Comparison of ENCODE assay signal across 11 cellular contexts in the genomic region with DNA sequence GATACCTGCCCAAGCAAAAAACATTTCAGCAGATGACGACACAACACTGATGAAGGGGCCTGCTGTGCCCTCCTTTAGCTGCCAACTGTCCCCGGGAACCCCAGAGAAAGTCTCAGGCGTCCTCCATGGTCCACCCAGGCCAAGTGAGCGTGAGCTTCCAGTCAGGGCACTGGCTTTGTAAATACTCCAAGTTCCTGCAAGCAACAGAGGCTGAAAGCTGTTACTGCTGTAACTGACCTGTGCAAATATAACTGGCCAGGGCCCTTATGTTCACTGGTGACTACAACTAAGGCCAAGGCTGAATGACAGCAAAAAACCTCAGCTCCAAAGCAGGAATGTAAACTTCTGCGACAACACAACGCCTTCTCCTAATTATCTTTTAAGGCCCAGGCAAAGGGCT. TPM values are rescaled to one million over a fixed set of nuclear protein-coding genes. Genes with fewer than 3 reads are reported as not detected.
DNase-seq lines count a peak whose midpoint lies in the region; ATAC-seq and TF ChIP-seq lines count a peak whose summit lies in the region.
"Had no signal": no experiment of that assay in that cellular context is flagged by ENCODE, and none has a peak within 500 bp of the region (broad histone marks: within the 10 kb centered on the region; RNA-seq: fewer than 3 reads in every experiment).

No MANE protein-coding gene starts in this region.

- intact Hi-C loops in CD8-positive, alpha-beta T cell (cut with DNase I, micrococcal nuclease), result no loop called here
- intact Hi-C loops in testis (cut with DNase I; ENCODE audit: low total_unique reads), result no loop called here

- no peak for TF ChIP-seq CTCF in CD8-positive, alpha-beta T cell (IDR thresholded peaks at IDR 0.05)
- TF ChIP-seq CTCF in progenitor cell of endocrine pancreas (IDR thresholded peaks at IDR 0.05; ENCODE audit: unreplicated experiment) (no peak), testis (IDR thresholded peaks at IDR 0.05) (no peak)

- H3K4me1 ChIP-seq in CD8-positive, alpha-beta T cell (ENCODE audit: insufficient read depth, low read length), result peaks cover 100% of the 10 kb centered on the region
- peaks cover 16% of the 10 kb centered on the region for H3K4me1 ChIP-seq in testis

- H3K27ac ChIP-seq in CD8-positive, alpha-beta T cell (ENCODE audit: low read depth, low read length), result peak overlapping the region; percentile 31
- H3K27ac ChIP-seq in epithelial cell of prostate (peak overlapping the region; percentile 47), testis (peak overlapping the region in 1 of 2 donors; percentile 78)

- 63 to 82% methylated on average over 2 to 6 of the region's 6 CpGs for WGBS in testis, 2 donors

- peaks cover 90% of the 10 kb centered on the region for H3K36me3 Mint-ChIP-seq in CD8-positive, alpha-beta T cell
- H3K36me3 Mint-ChIP-seq in T-helper 17 cell (ENCODE audit: low read depth) (peaks cover 2% of the 10 kb centered on the region), progenitor cell of endocrine pancreas (ENCODE audit: insufficient read depth) (peaks cover 33% of the 10 kb centered on the region)

- no peaks in the 10 kb centered on the region for H3K27me3 ChIP-seq in CD8-positive, alpha-beta T cell (ENCODE audit: insufficient read depth, low read length)
- no peaks in the 10 kb centered on the region for H3K27me3 ChIP-seq in testis

- TF ChIP-seq POLR2A in testis (IDR thresholded peaks at IDR 0.05), result no peak

- no peak for ATAC-seq in CD8-positive, alpha-beta T cell
- ATAC-seq in T-helper 17 cell, result no peak
- ATAC-seq in HG03108 (IDR thresholded peaks at IDR 0.05; ENCODE audit: unreplicated experiment), result no peak

- H3K27ac Mint-ChIP-seq in CD8-positive, alpha-beta T cell, result peak overlapping the region; percentile 94
- H3K27ac Mint-ChIP-seq in T-helper 17 cell, result peak overlapping the region; percentile 97
- peak overlapping the region; percentile 84 for H3K27ac Mint-ChIP-seq in progenitor cell of endocrine pancreas

- H3K4me3 Mint-ChIP-seq in CD8-positive, alpha-beta T cell, result peak overlapping the region; percentile 72
- peak overlapping the region; percentile 86 for H3K4me3 Mint-ChIP-seq in T-helper 17 cell
- no peak overlapping the region for H3K4me3 Mint-ChIP-seq in progenitor cell of endocrine pancreas (ENCODE audit: low read depth)

- CTCF ChIA-PET in CD8-positive, alpha-beta T cell (lab: Charles Lee), result interaction anchor here (1.2 to 2.1 kb wide), 2 partner anchors 11 to 14 kb away, joined by 3 to 6 read pairs; no protein-coding TSS in a partner anchor

- no peaks in the 10 kb centered on the region for H3K27me3 Mint-ChIP-seq in CD8-positive, alpha-beta T cell (ENCODE audit: low read depth)
- H3K27me3 Mint-ChIP-seq in T-helper 17 cell, result no peaks in the 10 kb centered on the region
- no peaks in the 10 kb centered on the region for H3K27me3 Mint-ChIP-seq in progenitor cell of endocrine pancreas

- DNase-seq in CD8-positive, alpha-beta T cell, result no peak
- DNase-seq in T-helper 17 cell (no peak), epithelial cell of prostate (ENCODE audit: low read depth, low spot score) (no peak), progenitor cell of endocrine pancreas (ENCODE audit: low spot score, unreplicated experiment) (no peak), testis (no peak), superior temporal gyrus (ENCODE audit: extremely low spot score) (no peak), NCI-H345 (lab: John Stamatoyannopoulos, UW) (no peak)
- DNase-seq: erythroblast, NCI-H510A treated with DMSO at 0.1 percent for 48 hours had no signal

- H3K9me3 ChIP-seq in CD8-positive, alpha-beta T cell (ENCODE audit: low read length), result no peaks in the 10 kb centered on the region
- H3K9me3 ChIP-seq in T-helper 17 cell (ENCODE audit: control insufficient read depth, low read length, poor library complexity, severe bottlenecking), result no peaks in the 10 kb centered on the region
- H3K9me3 ChIP-seq in testis, result no peaks in the 10 kb centered on the region

- POLR2A ChIA-PET in CD8-positive, alpha-beta T cell (lab: Charles Lee), result interaction anchor here (0.7 to 4.8 kb wide), 4 partner anchors 8 to 12 kb away, joined by 3 to 30 read pairs (median 14); partner anchors contain the start of gene WDR1

- peaks cover 97% of the 10 kb centered on the region for H3K4me1 Mint-ChIP-seq in CD8-positive, alpha-beta T cell (ENCODE audit: low read depth)
- peaks cover 84% of the 10 kb centered on the region for H3K4me1 Mint-ChIP-seq in T-helper 17 cell
- peaks cover 18% of the 10 kb centered on the region for H3K4me1 Mint-ChIP-seq in progenitor cell of endocrine pancreas (ENCODE audit: low read depth)

- no peak overlapping the region for H3K4me3 ChIP-seq in CD8-positive, alpha-beta T cell (ENCODE audit: low read depth, low read length)
- no peak overlapping the region for H3K4me3 ChIP-seq in testis
- H3K4me3 ChIP-seq: lung had no signal

- no peaks in the 10 kb centered on the region for H3K9me3 Mint-ChIP-seq in CD8-positive, alpha-beta T cell
- H3K9me3 Mint-ChIP-seq in progenitor cell of endocrine pancreas (ENCODE audit: low read depth), result no peaks in the 10 kb centered on the region

- H3K36me3 ChIP-seq in CD8-positive, alpha-beta T cell (ENCODE audit: insufficient read depth, low read length), result peaks cover 55% of the 10 kb centered on the region
- H3K36me3 ChIP-seq in testis (ENCODE audit: low read depth, missing control alignments), result no peaks in the 10 kb centered on the region

RNA-seq across cellular contexts. Expression of gene WDR1, which starts 8.2 kb away (rescaled TPM):
- total RNA-seq in CD8-positive, alpha-beta T cell, result 100 to 1,000 TPM; 220 to 224 TPM
- 100 to 1,000 TPM; 268 to 366 TPM for total RNA-seq in T-helper 17 cell
- total RNA-seq in progenitor cell of endocrine pancreas, result 191 and 200 TPM in 2 replicates
- total RNA-seq in testis, result 100 to 1,000 TPM; 165 to 168 TPM
- 295 TPM for polyA plus RNA-seq in testis (ENCODE audit: insufficient read depth, low read depth, low replicate concordance)
